In genomic region chr7:125357681-125358440, GRCh38 we compare ENCODE assay signal across 13 cellular contexts.
"Had no signal": no experiment of that assay in that cellular context is flagged by ENCODE, and none has a peak within 500 bp of the region (broad histone marks: within the 10 kb centered on the region; RNA-seq: fewer than 3 reads in every experiment).

No MANE protein-coding gene starts in this region.

- H3K4me1 ChIP-seq: breast epithelium, sigmoid colon had no signal

- H3K27ac ChIP-seq: breast epithelium, ovary, sigmoid colon, thoracic aorta had no signal

- H3K4me3 ChIP-seq: breast epithelium, ovary, sigmoid colon, thoracic aorta had no signal

- ATAC-seq: left ventricle myocardium superior had no signal

- H3K27me3 ChIP-seq: breast epithelium, ovary, sigmoid colon had no signal

- FAIRE-seq: colon had no signal

- H3K9me3 ChIP-seq: breast epithelium, ovary, thoracic aorta had no signal

- DNase-seq: activated CD4-positive, alpha-beta T cell treated with anti-CD3 and anti-CD28 coated beads, Interleukin-2, amount 50 U/mL, for 1 hour; activated CD4-positive, CD25-positive, alpha-beta regulatory T cell; activated effector memory CD4-positive, alpha-beta T cell treated with Interleukin-2 at 50 U/mL for 16 hours; activated T-cell treated with anti-CD3 and anti-CD28 coated beads, Interleukin-2, amount 50 U/mL, for 1 hour; effector CD4-positive, alpha-beta T cell; left ventricle myocardium superior; ovary; sigmoid colon; stimulated activated CD4-positive, alpha-beta T cell treated with anti-CD3 and anti-CD28 coated beads, Interleukin-12 subunit alpha, Interleukin-12 subunit beta, amount 100 ng/mL, for 4 hours; stimulated activated CD4-positive, alpha-beta T cell treated with anti-CD3 and anti-CD28 coated beads, Interleukin-2, amount 100 ng/mL, for 48 hours had no signal

- H3K36me3 ChIP-seq: breast epithelium, ovary, sigmoid colon, thoracic aorta had no signal
